In the genomic region with DNA sequence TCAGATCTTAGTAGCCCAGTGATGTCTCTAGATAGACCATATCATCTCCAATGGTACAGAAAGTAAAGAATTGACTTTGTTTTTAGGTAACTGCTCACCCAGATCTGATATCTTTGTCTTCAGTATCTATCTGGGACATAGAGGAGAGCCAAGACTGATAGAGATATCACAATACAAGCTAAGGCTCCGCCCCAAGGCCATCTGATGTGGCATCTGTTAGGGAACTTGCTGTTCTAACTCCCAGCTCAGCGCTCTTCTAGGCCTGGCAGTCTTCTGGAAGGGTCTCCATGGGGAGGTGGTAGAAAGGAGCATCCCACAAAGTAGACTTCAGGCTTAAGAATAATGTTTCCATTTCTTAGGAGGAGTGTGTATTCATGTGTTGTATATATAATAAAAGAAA, we compare ENCODE assay signal across 10 cellular contexts.
"Had no signal": no experiment of that assay in that cellular context is flagged by ENCODE, and none has a peak within 500 bp of the region (broad histone marks: within the 10 kb centered on the region; RNA-seq: fewer than 3 reads in every experiment).

No MANE protein-coding gene starts in this region.

- H3K9me3 Mint-ChIP-seq: activated CD8-positive, alpha-beta T cell treated with anti-CD3 and anti-CD28 coated beads for 36 hours; activated naive CD4-positive, alpha-beta T cell treated with anti-CD3 and anti-CD28 coated beads, Interleukin-2, amount 10 ng/mL, durations not matched to agents 7 days and 5 days; activated T-helper 1 cell treated with anti-CD3 and anti-CD28 coated beads, Interleukin-12 subunit alpha, Interleukin-12 subunit beta, Interleukin-2, Interleukin-4 antibody, amounts not matched to agents 30 ng/mL and 10 ng/mL and 1 ng/mL, durations not matched to agents 14 hours and 24 hours and 36 hours; neural crest cell; T-helper 1 cell treated with Interleukin-12 subunit alpha and Interleukin-12 subunit beta and Interleukin-4 antibody, amounts not matched to agents 30 μg/mL and 1 μg/mL, for 36 hours had no signal

- H3K4me3 ChIP-seq: lung, ovary had no signal

- H3K27me3 ChIP-seq: ovary had no signal

- H3K36me3 ChIP-seq: ovary had no signal

- DNase-seq: activated CD4-positive, alpha-beta T cell treated with anti-CD3 and anti-CD28 coated beads for 4 hours; activated CD8-positive, alpha-beta T cell treated with anti-CD3 and anti-CD28 coated beads for 36 hours; activated naive CD4-positive, alpha-beta T cell treated with anti-CD3 and anti-CD28 coated beads, Interleukin-2, amount 10 ng/mL, durations not matched to agents 7 days and 5 days; left colon; ovary; stimulated activated CD4-positive, alpha-beta T cell treated with anti-CD3 and anti-CD28 coated beads, Interleukin-1b, Interleukin-23, amount 100 ng/mL, for 48 hours had no signal

- H3K27ac ChIP-seq: ovary had no signal

- H3K27ac Mint-ChIP-seq: activated CD8-positive, alpha-beta T cell treated with anti-CD3 and anti-CD28 coated beads for 36 hours; activated naive CD4-positive, alpha-beta T cell treated with anti-CD3 and anti-CD28 coated beads, Interleukin-2, amount 10 ng/mL, durations not matched to agents 7 days and 5 days; activated T-helper 1 cell treated with anti-CD3 and anti-CD28 coated beads, Interleukin-12 subunit alpha, Interleukin-12 subunit beta, Interleukin-2, Interleukin-4 antibody, amounts not matched to agents 30 ng/mL and 10 ng/mL and 1 ng/mL, durations not matched to agents 14 hours and 24 hours and 36 hours; T-helper 1 cell treated with Interleukin-12 subunit alpha and Interleukin-12 subunit beta and Interleukin-4 antibody, amounts not matched to agents 30 μg/mL and 1 μg/mL, for 36 hours had no signal

- H3K9me3 ChIP-seq: ovary had no signal

- H3K4me3 Mint-ChIP-seq: activated CD8-positive, alpha-beta T cell treated with anti-CD3 and anti-CD28 coated beads for 36 hours; activated naive CD4-positive, alpha-beta T cell treated with anti-CD3 and anti-CD28 coated beads, Interleukin-2, amount 10 ng/mL, durations not matched to agents 7 days and 5 days; activated T-helper 1 cell treated with anti-CD3 and anti-CD28 coated beads, Interleukin-12 subunit alpha, Interleukin-12 subunit beta, Interleukin-2, Interleukin-4 antibody, amounts not matched to agents 30 ng/mL and 10 ng/mL and 1 ng/mL, durations not matched to agents 14 hours and 24 hours and 36 hours; neural crest cell; T-helper 1 cell treated with Interleukin-12 subunit alpha and Interleukin-12 subunit beta and Interleukin-4 antibody, amounts not matched to agents 30 μg/mL and 1 μg/mL, for 36 hours had no signal

- H3K27me3 Mint-ChIP-seq: activated CD8-positive, alpha-beta T cell treated with anti-CD3 and anti-CD28 coated beads for 36 hours; activated naive CD4-positive, alpha-beta T cell treated with anti-CD3 and anti-CD28 coated beads, Interleukin-2, amount 10 ng/mL, durations not matched to agents 7 days and 5 days had no signal
